Comparison of ENCODE assay signal across 15 cellular contexts in the genomic region with DNA sequence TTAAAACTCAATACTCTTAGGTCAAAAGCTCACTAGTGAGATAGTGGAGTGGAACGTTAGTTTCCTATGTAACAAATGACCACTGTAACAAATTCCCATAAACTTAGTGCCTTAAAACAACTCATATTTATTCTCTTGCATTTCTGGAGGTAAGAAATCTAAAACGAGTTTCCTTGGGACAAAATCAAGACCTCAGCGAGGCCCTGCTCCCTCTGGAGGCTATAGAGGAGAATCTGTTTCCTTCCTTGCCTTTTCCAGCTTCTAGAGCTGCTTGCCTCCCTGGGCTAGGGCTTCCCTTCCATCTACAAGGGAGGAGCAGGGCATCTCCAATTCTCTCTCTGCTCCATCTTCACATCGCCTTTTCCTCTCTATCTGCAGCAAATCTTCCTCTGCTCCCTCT. TPM values are rescaled to one million over a fixed set of nuclear protein-coding genes. Genes with fewer than 3 reads are reported as not detected.
A peak's percentile ranks its signal among the peaks of the same experiment; 100 is the strongest.
DNase-seq lines count a peak whose midpoint lies in the region; ATAC-seq and TF ChIP-seq lines count a peak whose summit lies in the region.
"Had no signal": no experiment of that assay in that cellular context is flagged by ENCODE, and none has a peak within 500 bp of the region (broad histone marks: within the 10 kb centered on the region; RNA-seq: fewer than 3 reads in every experiment).

No MANE protein-coding gene starts in this region.

- H3K27ac Mint-ChIP-seq in WTC11 = no peak overlapping the region
- H3K27ac Mint-ChIP-seq: naive B cell had no signal

- no peaks in the 10 kb centered on the region for H3K9me3 Mint-ChIP-seq in WTC11

- DNase-seq in cardiac muscle cell (ENCODE audit: low read depth in 1 of 2, low spot score in 1 of 2) (peak; percentile 40 to 42), Right ventricle myocardium superior (no peak), WTC11 (ENCODE audit: low spot score) (peak; percentile 15), right cardiac atrium (no peak), tibial nerve (ENCODE audit: low spot score in 2 of 2) (no peak)
- DNase-seq: activated CD4-positive, alpha-beta T cell treated with anti-CD3 and anti-CD28 coated beads for 4 hours; GOT3; hypothalamus; KG1; naive B cell; NCI-H446 had no signal

- H3K4me3 Mint-ChIP-seq in WTC11 = no peak overlapping the region
- H3K4me3 Mint-ChIP-seq: naive B cell had no signal

- CTCF ChIA-PET in WTC11 (lab: Charles Lee) = interaction anchor here (0.6 to 1.5 kb wide), 8 partner anchors 9 to 358 kb away, joined by 3 to 10 read pairs (median 4); no protein-coding TSS in a partner anchor

- no peaks in the 10 kb centered on the region for H3K36me3 ChIP-seq in cardiac muscle cell
- H3K36me3 ChIP-seq in tibial nerve = no peaks in the 10 kb centered on the region

- peaks cover 36% of the 10 kb centered on the region for H3K4me1 ChIP-seq in cardiac muscle cell (ENCODE audit: low read depth)
- peaks cover 1% of the 10 kb centered on the region for H3K4me1 ChIP-seq in right cardiac atrium (ENCODE audit: control insufficient read depth, insufficient read depth, low read length)
- peaks cover 0 to 14% (median 5%) of the 10 kb centered on the region in 4 donors for H3K4me1 ChIP-seq in tibial nerve

- H3K27ac ChIP-seq in cardiac muscle cell (peak overlapping the region; percentile 22), right cardiac atrium (ENCODE audit: low read length) (peak overlapping the region; percentile 81), tibial nerve (peak overlapping the region in 2 of 4 donors; percentile 34 to 80)
- H3K27ac ChIP-seq: coronary artery had no signal

- no peak for TF ChIP-seq EP300 in tibial nerve (IDR thresholded peaks at IDR 0.05)

- ATAC-seq in Right ventricle myocardium superior (ENCODE audit: poor library complexity) (no peak), WTC11 (peak; percentile 84), right cardiac atrium (no peak), HG03196 (IDR thresholded peaks at IDR 0.05; ENCODE audit: unreplicated experiment) (no peak), HG02588 (IDR thresholded peaks at IDR 0.05; ENCODE audit: unreplicated experiment) (no peak), HG03432 (IDR thresholded peaks at IDR 0.05; ENCODE audit: unreplicated experiment) (no peak)

- WGBS in right cardiac atrium = 38% methylated on average over 4 of the region's 4 CpGs
- WGBS in tibial nerve, 2 donors = 34 to 36% methylated on average over 4 of the region's 4 CpGs

- no peaks in the 10 kb centered on the region for H3K27me3 Mint-ChIP-seq in WTC11 (ENCODE audit: low read depth)

- H3K9me3 ChIP-seq in cardiac muscle cell (ENCODE audit: low read depth) (no peaks in the 10 kb centered on the region), right cardiac atrium (ENCODE audit: control insufficient read depth, low read length) (peaks cover 2% of the 10 kb centered on the region), tibial nerve (no peaks in the 10 kb centered on the region)

- H3K27me3 ChIP-seq in cardiac muscle cell (no peaks in the 10 kb centered on the region), right cardiac atrium (ENCODE audit: control insufficient read depth, insufficient read depth) (no peaks in the 10 kb centered on the region), tibial nerve (no peaks in the 10 kb centered on the region)

- no peak for TF ChIP-seq POLR2A in tibial nerve (IDR thresholded peaks at IDR 0.05)

- POLR2A ChIA-PET in WTC11 (lab: Charles Lee) = no interaction called here

- intact Hi-C loops in Right ventricle myocardium superior (cut with DNase I) (no loop called here), right cardiac atrium (cut with DNase I) (no loop called here)

- TF ChIP-seq CTCF in cardiac muscle cell (IDR thresholded peaks at IDR 0.05; ENCODE audit: low read depth, low read length) (peak; percentile 47), WTC11 (IDR thresholded peaks at IDR 0.05) (no peak), tibial nerve (IDR thresholded peaks at IDR 0.05) (peak in 4 of 5 experiments; percentile 25 to 51 (median 38))

- no peaks in the 10 kb centered on the region for H3K36me3 Mint-ChIP-seq in WTC11
- H3K36me3 Mint-ChIP-seq: naive B cell had no signal

- H3K4me3 ChIP-seq in cardiac muscle cell (no peak overlapping the region), right cardiac atrium (ENCODE audit: low read length) (no peak overlapping the region), tibial nerve (no peak overlapping the region)
- H3K4me3 ChIP-seq: coronary artery had no signal

- H3K4me1 Mint-ChIP-seq in WTC11 = peaks cover 8% of the 10 kb centered on the region
- H3K4me1 Mint-ChIP-seq: naive B cell had no signal

TF ChIP-seq in WTC11, 78 proteins besides CTCF, POLR2A, EP300 and RAD21 (continues in another document):
- TF ChIP-seq MXD4 (CRISPR knock-in tag; IDR thresholded peaks at IDR 0.05; ENCODE audit: borderline replicate concordance) (no peak), ZNF263 (CRISPR knock-in tag; IDR thresholded peaks at IDR 0.05; ENCODE audit: low read depth) (no peak), SMAD4 (CRISPR knock-in tag; IDR thresholded peaks at IDR 0.05) (no peak), SP1 (CRISPR knock-in tag; conservative IDR thresholded peaks at IDR 0.05) (no peak), KAT7 (CRISPR knock-in tag; IDR thresholded peaks at IDR 0.05; ENCODE audit: borderline replicate concordance) (no peak), ESRRA (CRISPR knock-in tag; IDR thresholded peaks at IDR 0.05; ENCODE audit: borderline replicate concordance) (no peak), PRRX2 (CRISPR knock-in tag; IDR thresholded peaks at IDR 0.05) (no peak), RELA (CRISPR knock-in tag; IDR thresholded peaks at IDR 0.05; ENCODE audit: borderline replicate concordance) (no peak), ZNF671 (CRISPR knock-in tag; IDR thresholded peaks at IDR 0.05) (no peak), ETV6 (CRISPR knock-in tag; IDR thresholded peaks at IDR 0.05) (no peak), TCF7 (CRISPR knock-in tag; IDR thresholded peaks at IDR 0.05; ENCODE audit: low read depth) (no peak)
- TF ChIP-seq, protein P1, sequence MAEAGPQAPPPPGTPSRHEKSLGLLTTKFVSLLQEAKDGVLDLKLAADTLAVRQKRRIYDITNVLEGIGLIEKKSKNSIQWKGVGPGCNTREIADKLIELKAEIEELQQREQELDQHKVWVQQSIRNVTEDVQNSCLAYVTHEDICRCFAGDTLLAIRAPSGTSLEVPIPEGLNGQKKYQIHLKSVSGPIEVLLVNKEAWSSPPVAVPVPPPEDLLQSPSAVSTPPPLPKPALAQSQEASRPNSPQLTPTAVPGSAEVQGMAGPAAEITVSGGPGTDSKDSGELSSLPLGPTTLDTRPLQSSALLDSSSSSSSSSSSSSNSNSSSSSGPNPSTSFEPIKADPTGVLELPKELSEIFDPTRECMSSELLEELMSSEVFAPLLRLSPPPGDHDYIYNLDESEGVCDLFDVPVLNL (CRISPR knock-in tag; IDR thresholded peaks at IDR 0.05; ENCODE audit: borderline replicate concordance, low read depth) = no peak
- TF ChIP-seq, protein P2, sequence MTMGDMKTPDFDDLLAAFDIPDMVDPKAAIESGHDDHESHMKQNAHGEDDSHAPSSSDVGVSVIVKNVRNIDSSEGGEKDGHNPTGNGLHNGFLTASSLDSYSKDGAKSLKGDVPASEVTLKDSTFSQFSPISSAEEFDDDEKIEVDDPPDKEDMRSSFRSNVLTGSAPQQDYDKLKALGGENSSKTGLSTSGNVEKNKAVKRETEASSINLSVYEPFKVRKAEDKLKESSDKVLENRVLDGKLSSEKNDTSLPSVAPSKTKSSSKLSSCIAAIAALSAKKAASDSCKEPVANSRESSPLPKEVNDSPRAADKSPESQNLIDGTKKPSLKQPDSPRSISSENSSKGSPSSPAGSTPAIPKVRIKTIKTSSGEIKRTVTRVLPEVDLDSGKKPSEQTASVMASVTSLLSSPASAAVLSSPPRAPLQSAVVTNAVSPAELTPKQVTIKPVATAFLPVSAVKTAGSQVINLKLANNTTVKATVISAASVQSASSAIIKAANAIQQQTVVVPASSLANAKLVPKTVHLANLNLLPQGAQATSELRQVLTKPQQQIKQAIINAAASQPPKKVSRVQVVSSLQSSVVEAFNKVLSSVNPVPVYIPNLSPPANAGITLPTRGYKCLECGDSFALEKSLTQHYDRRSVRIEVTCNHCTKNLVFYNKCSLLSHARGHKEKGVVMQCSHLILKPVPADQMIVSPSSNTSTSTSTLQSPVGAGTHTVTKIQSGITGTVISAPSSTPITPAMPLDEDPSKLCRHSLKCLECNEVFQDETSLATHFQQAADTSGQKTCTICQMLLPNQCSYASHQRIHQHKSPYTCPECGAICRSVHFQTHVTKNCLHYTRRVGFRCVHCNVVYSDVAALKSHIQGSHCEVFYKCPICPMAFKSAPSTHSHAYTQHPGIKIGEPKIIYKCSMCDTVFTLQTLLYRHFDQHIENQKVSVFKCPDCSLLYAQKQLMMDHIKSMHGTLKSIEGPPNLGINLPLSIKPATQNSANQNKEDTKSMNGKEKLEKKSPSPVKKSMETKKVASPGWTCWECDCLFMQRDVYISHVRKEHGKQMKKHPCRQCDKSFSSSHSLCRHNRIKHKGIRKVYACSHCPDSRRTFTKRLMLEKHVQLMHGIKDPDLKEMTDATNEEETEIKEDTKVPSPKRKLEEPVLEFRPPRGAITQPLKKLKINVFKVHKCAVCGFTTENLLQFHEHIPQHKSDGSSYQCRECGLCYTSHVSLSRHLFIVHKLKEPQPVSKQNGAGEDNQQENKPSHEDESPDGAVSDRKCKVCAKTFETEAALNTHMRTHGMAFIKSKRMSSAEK (CRISPR knock-in tag; IDR thresholded peaks at IDR 0.05; ENCODE audit: borderline replicate concordance) = no peak
- TF ChIP-seq, protein P3, sequence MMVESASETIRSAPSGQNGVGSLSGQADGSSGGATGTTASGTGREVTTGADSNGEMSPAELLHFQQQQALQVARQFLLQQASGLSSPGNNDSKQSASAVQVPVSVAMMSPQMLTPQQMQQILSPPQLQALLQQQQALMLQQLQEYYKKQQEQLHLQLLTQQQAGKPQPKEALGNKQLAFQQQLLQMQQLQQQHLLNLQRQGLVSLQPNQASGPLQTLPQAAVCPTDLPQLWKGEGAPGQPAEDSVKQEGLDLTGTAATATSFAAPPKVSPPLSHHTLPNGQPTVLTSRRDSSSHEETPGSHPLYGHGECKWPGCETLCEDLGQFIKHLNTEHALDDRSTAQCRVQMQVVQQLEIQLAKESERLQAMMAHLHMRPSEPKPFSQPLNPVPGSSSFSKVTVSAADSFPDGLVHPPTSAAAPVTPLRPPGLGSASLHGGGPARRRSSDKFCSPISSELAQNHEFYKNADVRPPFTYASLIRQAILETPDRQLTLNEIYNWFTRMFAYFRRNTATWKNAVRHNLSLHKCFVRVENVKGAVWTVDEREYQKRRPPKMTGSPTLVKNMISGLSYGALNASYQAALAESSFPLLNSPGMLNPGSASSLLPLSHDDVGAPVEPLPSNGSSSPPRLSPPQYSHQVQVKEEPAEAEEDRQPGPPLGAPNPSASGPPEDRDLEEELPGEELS (CRISPR knock-in tag; IDR thresholded peaks at IDR 0.05) = no peak

RNA-seq across cellular contexts. Expression of a gene that starts 32.0 kb away (rescaled TPM):
- total RNA-seq in cardiac muscle cell = 14.6 and 16.6 TPM in 2 replicates
- 12.9 and 15.7 TPM in 2 replicates for polyA plus RNA-seq in cardiac muscle cell
- total RNA-seq in Right ventricle myocardium superior = 27.1 TPM
- 9.3 to 14.3 TPM (median 11.8 TPM) in 3 replicates for total RNA-seq in WTC11 (2021)
- total RNA-seq in right cardiac atrium = 10 to 100 TPM; 23.2 to 28.2 (median 25.3) TPM
- 6.7 TPM for polyA plus RNA-seq in right cardiac atrium
- total RNA-seq in tibial nerve = 10 to 100 TPM; 36.3 to 58.4 (median 52.6) TPM

Comparison
In these comparisons a context has a peak if more than half of its experiments do, and no peak if none do; other contexts are left out.
1. DNase-seq: peak in cardiac muscle cell (2 of 2) and WTC11 (single experiment); none in Right ventricle myocardium superior (single experiment), right cardiac atrium (0 of 3) and tibial nerve (0 of 2).